25 cellular contexts compared by ENCODE assay signal in the genomic region with DNA sequence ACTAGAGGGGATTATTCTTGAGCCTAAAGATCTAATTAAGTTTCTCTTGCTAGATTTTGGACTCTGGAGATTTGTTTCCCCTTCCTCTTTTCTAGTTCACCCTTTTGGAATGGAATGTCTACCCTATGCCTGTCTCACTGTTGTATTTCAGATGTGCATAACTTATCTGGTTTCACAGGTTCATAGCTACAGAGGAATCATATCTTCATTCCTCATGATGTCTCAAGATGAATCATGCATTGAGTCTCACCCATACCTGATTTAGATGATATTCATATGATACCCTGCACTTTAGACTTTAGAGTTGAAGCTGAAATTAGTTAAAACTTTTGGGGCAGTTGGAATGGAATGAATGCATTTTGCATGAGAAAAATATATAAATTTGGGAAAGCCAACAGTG.
"Had no signal": no experiment of that assay in that cellular context is flagged by ENCODE, and none has a peak within 500 bp of the region (broad histone marks: within the 10 kb centered on the region; RNA-seq: fewer than 3 reads in every experiment).

No MANE protein-coding gene starts in this region.

- H3K27me3 ChIP-seq: foreskin keratinocyte, gastroesophageal sphincter, heart left ventricle, hepatocyte, left lung had no signal

- H3K9me3 ChIP-seq: esophagus muscularis mucosa, gastroesophageal sphincter, heart left ventricle, left lung, lower lobe of right lung, mucosa of descending colon had no signal

- H3K4me1 ChIP-seq: foreskin keratinocyte, heart left ventricle, left lung, lower lobe of right lung had no signal

- ATAC-seq: gastroesophageal sphincter, heart left ventricle, left lung, left ventricle myocardium superior, lower lobe of right lung, mucosa of descending colon had no signal

- H3K27ac ChIP-seq: coronary artery, dorsolateral prefrontal cortex, esophagus muscularis mucosa, foreskin keratinocyte, gastroesophageal sphincter, heart left ventricle, hepatocyte, left lung, lower lobe of right lung had no signal

- H3K79me2 ChIP-seq: hepatocyte had no signal

- H2AFZ ChIP-seq: hepatocyte had no signal

- H3K4me3 ChIP-seq: coronary artery, dorsolateral prefrontal cortex, esophagus muscularis mucosa, gastroesophageal sphincter, heart left ventricle, hepatocyte, left lung, lower lobe of right lung, mucosa of descending colon had no signal

- H3K4me2 ChIP-seq: hepatocyte had no signal

- DNase-seq: dermis blood vessel endothelial cell; dorsolateral prefrontal cortex; effector CD4-positive, alpha-beta T cell; effector memory CD4-positive, alpha-beta T cell; erythroblast; heart left ventricle; hypothalamus; immature natural killer cell; islet precursor cell; kidney; left cardiac atrium; left lung; left ventricle myocardium superior; lower lobe of right lung; mesenchymal stem cell; mucosa of descending colon; naive B cell had no signal

- FAIRE-seq: colon, endometrium, frontal cortex, kidney had no signal

- H3K36me3 ChIP-seq: esophagus muscularis mucosa, gastroesophageal sphincter, heart left ventricle, left lung, lower lobe of right lung had no signal
